9 cellular contexts compared by ENCODE assay signal in genomic region chr14:69056389-69056788, GRCh38.
DNase-seq lines count a peak whose midpoint lies in the region; FAIRE-seq and TF ChIP-seq lines count a peak whose summit lies in the region.
"Had no signal": no experiment of that assay in that cellular context is flagged by ENCODE, and none has a peak within 500 bp of the region (broad histone marks: within the 10 kb centered on the region; RNA-seq: fewer than 3 reads in every experiment).

No MANE protein-coding gene starts in this region.

- H3K4me1 ChIP-seq in ACC112 (ENCODE audit: control insufficient read depth, insufficient read depth, low read length, unreplicated experiment) (peaks cover 38% of the 10 kb centered on the region), HUES48 (ENCODE audit: control insufficient read depth, insufficient read depth, low read length) (peaks cover 14% of the 10 kb centered on the region), adipocyte (ENCODE audit: control insufficient read depth, insufficient read depth, low read length) (peaks cover 16% of the 10 kb centered on the region), transverse colon (peaks cover 0 to 27% (median 7%) of the 10 kb centered on the region in 4 donors)

- H3K27ac ChIP-seq in ACC112 (ENCODE audit: low read depth, low read length), result peak overlapping the region; percentile 81; the same call in 1 of the 2 replicates
- peak overlapping the region; percentile 2 for H3K27ac ChIP-seq in HUES48 (ENCODE audit: low read depth, low read length)
- H3K27ac ChIP-seq in transverse colon, result peak overlapping the region in 2 of 4 donors; percentile 52 to 73

- H3K79me2 ChIP-seq in ACC112 (ENCODE audit: control insufficient read depth, insufficient read depth, low read length, unreplicated experiment), result no peaks in the 10 kb centered on the region

- no peaks in the 10 kb centered on the region for H3K9me3 ChIP-seq in HUES48 (ENCODE audit: control insufficient read depth, insufficient read depth, low read length)
- H3K9me3 ChIP-seq in adipocyte (ENCODE audit: control insufficient read depth, low read length), result no peaks in the 10 kb centered on the region
- no peaks in the 10 kb centered on the region for H3K9me3 ChIP-seq in transverse colon

- H2AFZ ChIP-seq in ACC112 (ENCODE audit: low read length, unreplicated experiment), result no peak overlapping the region

- TF ChIP-seq CTCF in transverse colon (IDR thresholded peaks at IDR 0.05), result no peak

- intact Hi-C loops in transverse colon (cut with DNase I; ENCODE audit: low total_unique reads), result no loop called here

- no peak for TF ChIP-seq EP300 in transverse colon (IDR thresholded peaks at IDR 0.05; ENCODE audit: low read depth)

- H3K9ac ChIP-seq in HUES48 (ENCODE audit: low read depth, low read length) (no peak overlapping the region), adipocyte (ENCODE audit: low read length) (no peak overlapping the region)

- WGBS in transverse colon (ENCODE audit: low coverage in 1 of 2), 2 donors, result 48% methylated on average over 3 of the region's 3 CpGs; no CpG with 5 or more reads in 1 of the 2 donors

- H3K36me3 ChIP-seq in ACC112 (ENCODE audit: insufficient read depth, low read length) (peaks cover 33% of the 10 kb centered on the region), HUES48 (ENCODE audit: control insufficient read depth, insufficient read depth, low read length) (peaks cover 47% of the 10 kb centered on the region), adipocyte (ENCODE audit: control insufficient read depth, insufficient read depth, low read length, severe bottlenecking) (peaks cover 58% of the 10 kb centered on the region), transverse colon (peaks cover 0 to 27% (median 13%) of the 10 kb centered on the region in 4 donors)

- FAIRE-seq in islet of Langerhans (lab: Jason Lieb, UNC) (peak; percentile 83), GM19239 (lab: Jason Lieb, UNC) (no peak)

- DNase-seq in adipocyte (ENCODE audit: low read depth), result peak; percentile 35
- no peak for DNase-seq in 8988T
- no peak for DNase-seq in transverse colon
- DNase-seq in DMS53 treated with DMSO at 0.1 percent for 48 hours (lab: John Stamatoyannopoulos, UW; ENCODE audit: unreplicated experiment), result no peak
- no peak for DNase-seq in GM19239 (ENCODE audit: insufficient read length, low spot score)
- DNase-seq: stimulated activated CD4-positive, alpha-beta T cell treated with anti-CD3 and anti-CD28 coated beads, Interleukin-1b, Interleukin-23, amount 100 ng/mL, for 48 hours had no signal

- in situ Hi-C loops in transverse colon (cut with MboI; ENCODE audit: low pct_ligation_motif_present in 1 of 4, low pct_unique_long_range_greater_than_20kb in 1 of 4, low sequenced_read_pairs in 3 of 4), result no loop called here

- no peaks in the 10 kb centered on the region for H3K27me3 ChIP-seq in ACC112 (ENCODE audit: insufficient read depth, low read length)
- H3K27me3 ChIP-seq in HUES48 (ENCODE audit: control insufficient read depth, insufficient read depth, low read length), result no peaks in the 10 kb centered on the region
- no peaks in the 10 kb centered on the region for H3K27me3 ChIP-seq in adipocyte (replicated peaks; ENCODE audit: control insufficient read depth, insufficient read depth, low read length)
- H3K27me3 ChIP-seq in transverse colon, result no peaks in the 10 kb centered on the region

- H3K4me3 ChIP-seq in ACC112 (ENCODE audit: low read depth, low read length) (no peak overlapping the region), HUES48 (ENCODE audit: low read depth, low read length) (no peak overlapping the region), adipocyte (ENCODE audit: low read length) (no peak overlapping the region), transverse colon (no peak overlapping the region)

- TF ChIP-seq POLR2A in transverse colon (IDR thresholded peaks at IDR 0.05), result no peak
